ENCODE assay signal across 15 cellular contexts in the genomic region with DNA sequence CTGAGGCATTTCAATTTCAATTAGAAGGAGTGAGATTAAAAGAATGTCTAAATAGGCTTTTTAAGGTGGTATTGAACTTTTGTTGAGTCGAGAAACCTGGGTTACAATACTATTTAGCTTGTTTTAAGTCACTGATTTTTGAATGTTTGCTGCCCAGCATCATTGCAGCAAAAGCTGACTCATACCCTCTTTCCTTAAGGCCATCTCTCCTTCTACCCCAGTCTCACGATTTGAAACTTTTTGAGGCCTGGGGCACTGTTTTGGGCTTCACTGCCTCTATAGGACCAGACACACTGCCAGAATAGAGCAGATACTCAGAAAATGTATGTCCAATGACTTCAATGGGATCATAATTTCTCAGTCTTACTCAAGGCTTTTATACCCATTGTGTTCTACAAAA.
A peak's percentile ranks its signal among the peaks of the same experiment; 100 is the strongest.
DNase-seq lines count a peak whose midpoint lies in the region; ATAC-seq and TF ChIP-seq lines count a peak whose summit lies in the region.
"Had no signal": no experiment of that assay in that cellular context is flagged by ENCODE, and none has a peak within 500 bp of the region (broad histone marks: within the 10 kb centered on the region; RNA-seq: fewer than 3 reads in every experiment).

No MANE protein-coding gene starts in this region.

- H3K4me1 ChIP-seq in heart left ventricle, result peaks cover 0 to 62% (median 23%) of the 10 kb centered on the region in 12 donors
- H3K4me1 ChIP-seq in ascending aorta, result peaks cover 6 to 29% of the 10 kb centered on the region in 2 donors
- peaks cover 45% of the 10 kb centered on the region for H3K4me1 ChIP-seq in foreskin keratinocyte
- H3K4me1 ChIP-seq in thoracic aorta (ENCODE audit: control insufficient read depth in 1 of 2, low read depth in 2 of 2), result peaks cover 22 to 45% of the 10 kb centered on the region in 2 donors

- H3K4me3 ChIP-seq in heart left ventricle (no peak overlapping the region), ascending aorta (no peak overlapping the region), thoracic aorta (no peak overlapping the region)

- 95 to 100% (median 96%) methylated on average over 2 of the region's 2 CpGs for WGBS in heart left ventricle, 4 donors

- peak overlapping the region in 10 of 12 donors; percentile 2 to 81 (median 56) for H3K27ac ChIP-seq in heart left ventricle
- peak overlapping the region; percentile 58 to 73 for H3K27ac ChIP-seq in ascending aorta
- H3K27ac ChIP-seq in foreskin keratinocyte, result no peak overlapping the region
- H3K27ac ChIP-seq in thoracic aorta, result peak overlapping the region; percentile 40 to 53
- no peak overlapping the region for H3K27ac ChIP-seq in caudate nucleus (ENCODE audit: low read depth, low read length)

- intact Hi-C loops in heart left ventricle (cut with DNase I), result loop anchor here in 5 of 10 donors (5.0 kb wide), 3 partner anchors 55 to 335 kb away; no protein-coding TSS in a partner anchor
- intact Hi-C loops in cardiac septum (cut with DNase I), result loop anchor here (2.0 to 10.0 kb wide), 4 partner anchors 54 to 320 kb away; a partner anchor contains a TSS
- intact Hi-C loops in ascending aorta (cut with DNase I), result loop anchor here (5.0 kb wide), 1 partner anchor 155 kb away; no protein-coding TSS in a partner anchor

- H3K27me3 ChIP-seq in heart left ventricle (no peaks in the 10 kb centered on the region), ascending aorta (no peaks in the 10 kb centered on the region), foreskin keratinocyte (no peaks in the 10 kb centered on the region), thoracic aorta (replicated peaks; ENCODE audit: insufficient read depth) (no peaks in the 10 kb centered on the region)

- no peaks in the 10 kb centered on the region for H3K36me3 ChIP-seq in heart left ventricle
- no peaks in the 10 kb centered on the region for H3K36me3 ChIP-seq in ascending aorta
- no peaks in the 10 kb centered on the region for H3K36me3 ChIP-seq in thoracic aorta

- ATAC-seq in heart left ventricle (no peak), foreskin keratinocyte (peak; percentile 8), thoracic aorta (ENCODE audit: insufficient number of reproducible peaks, low FRiP score, low read depth) (no peak)
- ATAC-seq: activated CD4-positive, CD25-positive, alpha-beta regulatory T cell treated with anti-CD3 and anti-CD28 coated beads, Interleukin-2, amount 50 U/mL, for 24 hours; stimulated activated memory B cell treated with anti-CD40 and anti-IgM and Interleukin-4, amounts not matched to agents 10 μg/mL and 1 μg/mL and 100 μg/mL, for 72 hours had no signal

- DNase-seq in heart left ventricle, result no peak
- no peak for DNase-seq in cardiac septum (ENCODE audit: low spot score)
- DNase-seq in ascending aorta (ENCODE audit: low spot score in 2 of 2), result no peak
- peak in 1 of 2 donors; percentile 53 for DNase-seq in foreskin keratinocyte
- DNase-seq in thoracic aorta (ENCODE audit: low spot score), result no peak
- DNase-seq in caudate nucleus (lab: John Stamatoyannopoulos, UW), result no peak
- DNase-seq in globus pallidus (ENCODE audit: low spot score), result no peak
- DNase-seq in nucleus accumbens (lab: John Stamatoyannopoulos, UW), result no peak
- DNase-seq: activated CD8-positive, alpha-beta memory T cell treated with anti-CD3 and anti-CD28 coated beads, Interleukin-2, amount 50 U/mL, for 48 hours; islet precursor cell; NCI-H1105 treated with DMSO at 0.1 percent for 48 hours; NCI-H345; stimulated activated CD4-positive, alpha-beta T cell treated with anti-CD3 and anti-CD28 coated beads, Interleukin-4, amount 100 ng/mL, for 4 hours had no signal

- TF ChIP-seq CTCF in heart left ventricle (IDR thresholded peaks at IDR 0.05), result no peak
- no peak for TF ChIP-seq CTCF in ascending aorta (IDR thresholded peaks at IDR 0.05)
- TF ChIP-seq CTCF in foreskin keratinocyte (conservative IDR thresholded peaks at IDR 0.05), result no peak
- no peak for TF ChIP-seq CTCF in thoracic aorta (IDR thresholded peaks at IDR 0.05)

- no peaks in the 10 kb centered on the region for H3K9me3 ChIP-seq in heart left ventricle
- no peaks in the 10 kb centered on the region for H3K9me3 ChIP-seq in ascending aorta
- no peaks in the 10 kb centered on the region for H3K9me3 ChIP-seq in thoracic aorta

- TF ChIP-seq POLR2A in heart left ventricle (IDR thresholded peaks at IDR 0.05), result no peak

Comparison
In these comparisons a context has a peak if more than half of its experiments do, and no peak if none do; other contexts are left out.
1. H3K27ac ChIP-seq: peak in heart left ventricle (10 of 12), ascending aorta (2 of 2) and thoracic aorta (2 of 2); none in foreskin keratinocyte (single experiment) and caudate nucleus (single experiment).